Comparison of ENCODE assay signal across 11 cellular contexts in the genomic region with DNA sequence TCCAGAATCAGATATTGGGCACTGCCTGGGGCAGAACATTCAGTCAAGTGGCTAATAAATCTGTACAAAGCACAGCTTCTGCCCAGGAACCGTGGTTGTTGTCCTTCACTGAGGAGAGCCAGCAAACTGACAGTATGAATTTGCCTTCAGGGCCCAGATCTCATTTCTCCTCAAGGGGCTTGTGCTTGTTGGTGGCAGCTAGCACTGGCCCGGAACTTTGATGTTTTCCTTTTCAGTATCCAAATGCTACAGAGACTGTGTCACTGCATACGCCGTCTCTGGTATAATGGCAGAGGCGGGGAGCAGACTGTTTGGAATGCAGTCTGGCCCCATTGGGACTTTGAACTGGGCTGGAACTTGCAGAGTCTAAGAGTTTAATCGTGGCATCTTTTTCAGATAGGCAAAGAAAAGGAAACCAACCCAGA. TPM values are rescaled to one million over a fixed set of nuclear protein-coding genes. Genes with fewer than 3 reads are reported as not detected.
DNase-seq lines count a peak whose midpoint lies in the region; ATAC-seq and TF ChIP-seq lines count a peak whose summit lies in the region.
"Had no signal": no experiment of that assay in that cellular context is flagged by ENCODE, and none has a peak within 500 bp of the region (broad histone marks: within the 10 kb centered on the region; RNA-seq: fewer than 3 reads in every experiment).

No MANE protein-coding gene starts in this region.

- H3K4me3 Mint-ChIP-seq in natural killer cell treated with Interleukin-12 subunit alpha and Interleukin-12 subunit beta and Interleukin-15 and Interleukin-18, amount 100 ng/mL, for 72 hours = no peak overlapping the region
- H3K4me3 Mint-ChIP-seq: activated CD8-positive, alpha-beta memory T cell treated with anti-CD3 and anti-CD28 coated beads, Interleukin-2, amount 10 ng/mL, durations not matched to agents 7 days and 5 days had no signal

- H3K27me3 ChIP-seq in liver (ENCODE audit: control insufficient read depth in 4 of 4, insufficient read depth in 4 of 4, low read length in 3 of 4) (no peaks in the 10 kb centered on the region), tibial nerve (no peaks in the 10 kb centered on the region)
- H3K27me3 ChIP-seq: esophagus squamous epithelium had no signal

- no peak overlapping the region for H3K9ac ChIP-seq in liver (ENCODE audit: low read depth in 1 of 2, low read length in 2 of 2)

- H3K27ac Mint-ChIP-seq in natural killer cell treated with Interleukin-12 subunit alpha and Interleukin-12 subunit beta and Interleukin-15 and Interleukin-18, amount 100 ng/mL, for 72 hours = no peak overlapping the region
- H3K27ac Mint-ChIP-seq: activated CD8-positive, alpha-beta memory T cell treated with anti-CD3 and anti-CD28 coated beads, Interleukin-2, amount 10 ng/mL, durations not matched to agents 7 days and 5 days had no signal

- H3K4me3 ChIP-seq in cardiac fibroblast (replicated peaks in 1 of 2; ENCODE audit: low read depth in 2 of 2, low read length in 2 of 2) = no peak overlapping the region
- no peak overlapping the region for H3K4me3 ChIP-seq in liver (ENCODE audit: low read depth in 1 of 3, low read length in 3 of 3)
- no peak overlapping the region for H3K4me3 ChIP-seq in tibial nerve
- H3K4me3 ChIP-seq: esophagus squamous epithelium had no signal

- no peak for TF ChIP-seq RAD21 in liver (IDR thresholded peaks at IDR 0.05)

- no peaks in the 10 kb centered on the region for H3K4me1 Mint-ChIP-seq in natural killer cell treated with Interleukin-12 subunit alpha and Interleukin-12 subunit beta and Interleukin-15 and Interleukin-18, amount 100 ng/mL, for 72 hours (ENCODE audit: low read depth in 2 of 2)

- TF ChIP-seq POLR2A in tibial nerve (IDR thresholded peaks at IDR 0.05) = no peak

- WGBS in liver = 58% methylated on average over 6 of the region's 6 CpGs
- 15 to 26% methylated on average over 6 of the region's 6 CpGs for WGBS in tibial nerve, 2 donors

- H3K9me3 Mint-ChIP-seq in natural killer cell treated with Interleukin-12 subunit alpha and Interleukin-12 subunit beta and Interleukin-15 and Interleukin-18, amount 100 ng/mL, for 72 hours = no peaks in the 10 kb centered on the region

- no peak for TF ChIP-seq EP300 in tibial nerve (IDR thresholded peaks at IDR 0.05)

- peak; percentile 18 for DNase-seq in DMS53 (lab: John Stamatoyannopoulos, UW)
- DNase-seq in DMS53 treated with DMSO at 0.1 percent for 48 hours (lab: John Stamatoyannopoulos, UW; ENCODE audit: unreplicated experiment) = no peak
- peak; percentile 45 to 72 for DNase-seq in cardiac fibroblast (ENCODE audit: low read depth in 2 of 2)
- no peak for DNase-seq in tibial nerve (ENCODE audit: low spot score in 2 of 2)
- no peak for DNase-seq in natural killer cell treated with Interleukin-12 subunit alpha and Interleukin-12 subunit beta and Interleukin-15 and Interleukin-18, amount 100 ng/mL, for 72 hours (ENCODE audit: low spot score)
- DNase-seq in midbrain (lab: John Stamatoyannopoulos, UW) = no peak
- DNase-seq: activated CD8-positive, alpha-beta memory T cell treated with anti-CD3 and anti-CD28 coated beads, Interleukin-2, amount 10 ng/mL, durations not matched to agents 7 days and 5 days; esophagus squamous epithelium; NCI-H2227 treated with DMSO at 0.1 percent for 48 hours had no signal

- H3K36me3 ChIP-seq in liver (ENCODE audit: control insufficient read depth in 4 of 4, insufficient read depth in 3 of 4, low read depth in 1 of 4, low read length in 3 of 4) = no peaks in the 10 kb centered on the region
- H3K36me3 ChIP-seq in tibial nerve = no peaks in the 10 kb centered on the region
- H3K36me3 ChIP-seq: esophagus squamous epithelium had no signal

- no peak overlapping the region for H3K27ac ChIP-seq in liver (ENCODE audit: low read depth in 1 of 2, low read length in 2 of 2)
- H3K27ac ChIP-seq in tibial nerve = peak overlapping the region; percentile 38 to 86 (median 67)
- H3K27ac ChIP-seq: esophagus squamous epithelium had no signal

- no peak for TF ChIP-seq CTCF in cardiac fibroblast (IDR thresholded peaks at IDR 0.05; ENCODE audit: low read depth, low read length)
- TF ChIP-seq CTCF in liver (IDR thresholded peaks at IDR 0.05; ENCODE audit: low read depth, low read length, missing input control) = no peak
- TF ChIP-seq CTCF in tibial nerve (IDR thresholded peaks at IDR 0.05) = no peak

- peaks cover 0 to 3% of the 10 kb centered on the region in 2 donors for H3K27me3 Mint-ChIP-seq in natural killer cell treated with Interleukin-12 subunit alpha and Interleukin-12 subunit beta and Interleukin-15 and Interleukin-18, amount 100 ng/mL, for 72 hours

- H3K9me3 ChIP-seq in liver (ENCODE audit: control insufficient read depth in 4 of 4, low read length in 3 of 4) (no peaks in the 10 kb centered on the region), tibial nerve (no peaks in the 10 kb centered on the region)
- H3K9me3 ChIP-seq: esophagus squamous epithelium had no signal

- peaks cover 0 to 17% (median 7%) of the 10 kb centered on the region in 4 donors for H3K4me1 ChIP-seq in liver (ENCODE audit: control insufficient read depth in 4 of 4, insufficient read depth in 4 of 4, low read length in 3 of 4)
- H3K4me1 ChIP-seq in tibial nerve = peaks cover 4 to 53% (median 26%) of the 10 kb centered on the region in 4 donors

- no peak for ATAC-seq in natural killer cell treated with Interleukin-12 subunit alpha and Interleukin-12 subunit beta and Interleukin-15 and Interleukin-18, amount 100 ng/mL, for 72 hours
- ATAC-seq in HG03439 (IDR thresholded peaks at IDR 0.05; ENCODE audit: unreplicated experiment) = no peak
- ATAC-seq: activated CD8-positive, alpha-beta memory T cell treated with anti-CD3 and anti-CD28 coated beads, Interleukin-2, amount 10 ng/mL, durations not matched to agents 7 days and 5 days had no signal

- H3K36me3 Mint-ChIP-seq in natural killer cell treated with Interleukin-12 subunit alpha and Interleukin-12 subunit beta and Interleukin-15 and Interleukin-18, amount 100 ng/mL, for 72 hours = no peaks in the 10 kb centered on the region
- H3K36me3 Mint-ChIP-seq: activated CD8-positive, alpha-beta memory T cell treated with anti-CD3 and anti-CD28 coated beads, Interleukin-2, amount 10 ng/mL, durations not matched to agents 7 days and 5 days had no signal

TF ChIP-seq in liver, 16 proteins besides CTCF, POLR2A, EP300 and RAD21:
- TF ChIP-seq HNF4A (conservative IDR thresholded peaks at IDR 0.05) = peak; percentile 43 to 84
- TF ChIP-seq FOXA1 (IDR thresholded peaks at IDR 0.05) = no peak
- TF ChIP-seq NR2F2 (IDR thresholded peaks at IDR 0.05) = no peak
- no peak for TF ChIP-seq RXRA (IDR thresholded peaks at IDR 0.05)
- no peak for TF ChIP-seq YY1 (IDR thresholded peaks at IDR 0.05)
- TF ChIP-seq, protein P1, sequence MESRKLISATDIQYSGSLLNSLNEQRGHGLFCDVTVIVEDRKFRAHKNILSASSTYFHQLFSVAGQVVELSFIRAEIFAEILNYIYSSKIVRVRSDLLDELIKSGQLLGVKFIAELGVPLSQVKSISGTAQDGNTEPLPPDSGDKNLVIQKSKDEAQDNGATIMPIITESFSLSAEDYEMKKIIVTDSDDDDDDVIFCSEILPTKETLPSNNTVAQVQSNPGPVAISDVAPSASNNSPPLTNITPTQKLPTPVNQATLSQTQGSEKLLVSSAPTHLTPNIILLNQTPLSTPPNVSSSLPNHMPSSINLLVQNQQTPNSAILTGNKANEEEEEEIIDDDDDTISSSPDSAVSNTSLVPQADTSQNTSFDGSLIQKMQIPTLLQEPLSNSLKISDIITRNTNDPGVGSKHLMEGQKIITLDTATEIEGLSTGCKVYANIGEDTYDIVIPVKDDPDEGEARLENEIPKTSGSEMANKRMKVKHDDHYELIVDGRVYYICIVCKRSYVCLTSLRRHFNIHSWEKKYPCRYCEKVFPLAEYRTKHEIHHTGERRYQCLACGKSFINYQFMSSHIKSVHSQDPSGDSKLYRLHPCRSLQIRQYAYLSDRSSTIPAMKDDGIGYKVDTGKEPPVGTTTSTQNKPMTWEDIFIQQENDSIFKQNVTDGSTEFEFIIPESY (IDR thresholded peaks at IDR 0.05) = no peak
- TF ChIP-seq, protein P2, sequence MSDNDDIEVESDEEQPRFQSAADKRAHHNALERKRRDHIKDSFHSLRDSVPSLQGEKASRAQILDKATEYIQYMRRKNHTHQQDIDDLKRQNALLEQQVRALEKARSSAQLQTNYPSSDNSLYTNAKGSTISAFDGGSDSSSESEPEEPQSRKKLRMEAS (IDR thresholded peaks at IDR 0.05) = no peak
- no peak for TF ChIP-seq TAF1 (conservative IDR thresholded peaks at IDR 0.05)
- TF ChIP-seq GABPA (IDR thresholded peaks at IDR 0.05 in 1 of 2, conservative IDR thresholded peaks at IDR 0.05 in 1 of 2) = no peak
- peak; percentile 60 for TF ChIP-seq SP1 (IDR thresholded peaks at IDR 0.05)
- peak; percentile 57 for TF ChIP-seq HNF4G (IDR thresholded peaks at IDR 0.05)

RNA-seq across cellular contexts. Expression of a gene that starts 30.4 kb away (rescaled TPM):
- total RNA-seq in liver (10 to 100 TPM; 24.5 to 55.9 TPM), tibial nerve (100 to 1,000 TPM; 208 to 639 (median 443) TPM)
- 10 to 100 TPM; 15.4 to 21.1 TPM for polyA plus RNA-seq in liver
- total RNA-seq in natural killer cell treated with Interleukin-12 subunit alpha and Interleukin-12 subunit beta and Interleukin-15 and Interleukin-18, amount 100 ng/mL, for 72 hours = 10 to 100 TPM; 44.0 to 81.5 TPM

RNA-seq across cellular contexts. Expression of a gene that starts 54.1 kb away (rescaled TPM):
- 10 to 100 TPM; 34.0 to 38.1 TPM for total RNA-seq in liver
- polyA plus RNA-seq in liver = 10 to 100 TPM in 1 of 2 donors, 1 to 10 TPM in 1; 9.1 to 20.5 TPM
- 10 to 100 TPM; 41.0 to 99.3 (median 62.4) TPM for total RNA-seq in tibial nerve
- 10 to 100 TPM; 98.8 to 99.9 TPM for total RNA-seq in natural killer cell treated with Interleukin-12 subunit alpha and Interleukin-12 subunit beta and Interleukin-15 and Interleukin-18, amount 100 ng/mL, for 72 hours

Comparison
In these comparisons a context has a peak if more than half of its experiments do, and no peak if none do; other contexts are left out.
1. DNase-seq: peak in DMS53 (single experiment) and cardiac fibroblast (2 of 2); none in DMS53 treated with DMSO at 0.1 percent for 48 hours (single experiment), tibial nerve (0 of 2), natural killer cell treated with Interleukin-12 subunit alpha and Interleukin-12 subunit beta and Interleukin-15 and Interleukin-18, amount 100 ng/mL, for 72 hours (single experiment) and midbrain (single experiment).
2. H3K27ac ChIP-seq: peak in tibial nerve (4 of 4); none in liver (0 of 2).